ENCODE assay signal across 9 cellular contexts in genomic region chr12:94173660-94174265, GRCh38. TPM values are rescaled to one million over a fixed set of nuclear protein-coding genes. Genes with fewer than 3 reads are reported as not detected.
DNase-seq lines count a peak whose midpoint lies in the region; ATAC-seq and TF ChIP-seq lines count a peak whose summit lies in the region.
"Had no signal": no experiment of that assay in that cellular context is flagged by ENCODE, and none has a peak within 500 bp of the region (broad histone marks: within the 10 kb centered on the region; RNA-seq: fewer than 3 reads in every experiment).

No MANE protein-coding gene starts in this region.

- no peaks in the 10 kb centered on the region for H3K27me3 ChIP-seq in right lobe of liver

- WGBS in right lobe of liver (ENCODE audit: insufficient coverage, low coverage, low lambda C conversion rate, missing lambda C conversion rate) = 42% methylated on average over 2 of the region's 7 CpGs

- peak overlapping the region in 2 of 3 donors; percentile 16 to 25 for H3K27ac ChIP-seq in right lobe of liver

- ATAC-seq in GM21360 (IDR thresholded peaks at IDR 0.05; ENCODE audit: unreplicated experiment) = peak; percentile 47
- peak; percentile 51 for ATAC-seq in HG03439 (IDR thresholded peaks at IDR 0.05; ENCODE audit: unreplicated experiment)
- peak; percentile 26 to 55 (median 48) for ATAC-seq in right lobe of liver
- ATAC-seq: WTC11 had no signal

- H3K36me3 ChIP-seq in right lobe of liver = no peaks in the 10 kb centered on the region

- intact Hi-C loops in right lobe of liver (cut with DNase I) = no loop called here

- TF ChIP-seq CTCF in GM12864 (IDR thresholded peaks at IDR 0.05; ENCODE audit: low read depth, low read length, missing control alignments) (no peak), right lobe of liver (IDR thresholded peaks at IDR 0.05) (no peak)

- H3K9me3 ChIP-seq in right lobe of liver = no peaks in the 10 kb centered on the region

- no peak for TF ChIP-seq POLR2A in right lobe of liver (IDR thresholded peaks at IDR 0.05)

- H3K4me3 ChIP-seq in GM12864 (ENCODE audit: low read depth, low read length) = peak overlapping the region; percentile 23
- no peak overlapping the region for H3K4me3 ChIP-seq in right lobe of liver

- no peak for DNase-seq in GM12864 (ENCODE audit: low read depth)
- DNase-seq in right lobe of liver = no peak
- DNase-seq in islet precursor cell = no peak
- no peak for DNase-seq in stimulated activated CD4-positive, alpha-beta T cell treated with anti-CD3 and anti-CD28 coated beads, Interleukin-4, amount 100 ng/mL, for 1 hour
- no peak for DNase-seq in 8988T
- DNase-seq in stimulated activated naive CD4-positive, alpha-beta T cell (lab: John Stamatoyannopoulos, UW) = no peak

- peaks cover 0 to under 1% (median 0%) of the 10 kb centered on the region in 4 donors for H3K4me1 ChIP-seq in right lobe of liver

RNA-seq across cellular contexts. Expression of gene PLXNC1, which starts 25.4 kb away (rescaled TPM):
- 1 to 10 TPM; 1.6 to 7.0 (median 3.5) TPM for total RNA-seq in right lobe of liver
